1 cellular context compared by ENCODE assay signal in the genomic region with DNA sequence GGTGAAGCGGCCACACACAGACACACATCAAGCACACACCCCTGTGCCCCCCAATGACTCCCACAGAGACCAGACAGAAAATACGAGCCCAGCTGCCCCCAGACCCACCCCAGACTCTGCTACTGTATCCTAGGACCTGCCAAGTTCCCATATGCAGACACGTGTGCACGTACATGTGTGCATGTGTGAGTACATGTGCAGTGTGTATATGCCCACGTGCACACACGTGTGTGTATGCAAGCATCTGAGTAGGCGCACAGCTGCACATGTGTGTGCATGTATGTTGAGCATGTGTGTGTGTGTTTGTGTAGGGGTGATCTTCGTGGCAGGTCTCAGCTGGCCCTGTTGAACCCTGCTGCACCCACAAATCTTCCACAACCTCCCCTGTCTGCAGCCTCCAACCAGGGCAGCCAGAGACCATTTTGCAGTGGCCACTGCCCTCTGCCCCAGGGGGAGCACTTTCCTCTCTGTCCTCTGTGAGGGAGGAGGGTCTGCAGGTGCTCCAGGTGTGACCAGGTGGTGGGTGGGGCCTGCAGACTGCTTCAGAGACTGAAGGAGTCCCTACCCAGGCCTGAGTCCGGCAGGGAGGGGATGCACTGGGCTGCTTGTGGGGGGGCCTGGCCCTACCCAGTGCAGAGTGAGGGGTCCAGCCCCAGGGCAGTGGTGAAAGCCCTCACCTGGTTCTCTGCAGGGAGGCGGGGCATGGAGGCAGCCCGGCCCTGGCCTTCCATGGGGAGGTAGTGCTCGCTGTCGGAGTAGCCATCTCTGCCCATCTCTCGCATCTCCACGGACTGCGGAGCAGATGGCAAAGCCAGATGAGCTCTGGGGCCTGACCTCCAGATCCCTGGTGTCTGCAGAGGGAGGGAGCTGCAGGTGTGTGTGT.
TF ChIP-seq lines count a peak whose summit lies in the region.

No MANE protein-coding gene starts in this region.

TF ChIP-seq in H1, 55 proteins besides CTCF, POLR2A, EP300 and RAD21:
- no peak for TF ChIP-seq RFX5 (IDR thresholded peaks at IDR 0.05; ENCODE audit: borderline replicate concordance, low read depth, low read length)
- no peak for TF ChIP-seq NRF1 (IDR thresholded peaks at IDR 0.05; ENCODE audit: low read depth, low read length)
- no peak for TF ChIP-seq SIX5 (IDR thresholded peaks at IDR 0.05; ENCODE audit: low read depth, low read length)
- TF ChIP-seq CBX5 (IDR thresholded peaks at IDR 0.05; ENCODE audit: low read depth, low read length), result no peak
- no peak for TF ChIP-seq HDAC2 (IDR thresholded peaks at IDR 0.05; ENCODE audit: borderline replicate concordance in 1 of 2, low read depth in 2 of 2, low read length in 2 of 2)
- TF ChIP-seq SIN3A (conservative IDR thresholded peaks at IDR 0.05 in 1 of 2, IDR thresholded peaks at IDR 0.05 in 1 of 2; ENCODE audit: low read depth in 1 of 2, low read length in 2 of 2), result no peak
- TF ChIP-seq CHD1 (IDR thresholded peaks at IDR 0.05; ENCODE audit: low read depth, low read length), result no peak
- no peak for TF ChIP-seq CTBP2 (IDR thresholded peaks at IDR 0.05; ENCODE audit: borderline replicate concordance, insufficient read depth, insufficient read length, low read length)
- no peak for TF ChIP-seq EGR1 (IDR thresholded peaks at IDR 0.05; ENCODE audit: borderline replicate concordance, low read depth, low read length)
- TF ChIP-seq FOSL1 (IDR thresholded peaks at IDR 0.05; ENCODE audit: insufficient read depth, low read depth, low read length), result no peak
- no peak for TF ChIP-seq BACH1 (IDR thresholded peaks at IDR 0.05; ENCODE audit: low read length)
- TF ChIP-seq RBBP5 (IDR thresholded peaks at IDR 0.05; ENCODE audit: borderline replicate concordance, low read depth, low read length), result no peak
- TF ChIP-seq SRF (IDR thresholded peaks at IDR 0.05; ENCODE audit: low read depth, low read length), result no peak
- TF ChIP-seq SP2 (IDR thresholded peaks at IDR 0.05; ENCODE audit: low read length), result no peak
- TF ChIP-seq BCL11A (IDR thresholded peaks at IDR 0.05; ENCODE audit: low read depth in 2 of 2, low read length in 2 of 2), result no peak
- TF ChIP-seq KDM5A (IDR thresholded peaks at IDR 0.05; ENCODE audit: low read length), result no peak
- no peak for TF ChIP-seq TCF12 (IDR thresholded peaks at IDR 0.05; ENCODE audit: low read depth, low read length)
- TF ChIP-seq JUND (IDR thresholded peaks at IDR 0.05; ENCODE audit: low read length), result no peak
- TF ChIP-seq SP1 (IDR thresholded peaks at IDR 0.05; ENCODE audit: low read depth, low read length), result no peak
